In the genomic region with DNA sequence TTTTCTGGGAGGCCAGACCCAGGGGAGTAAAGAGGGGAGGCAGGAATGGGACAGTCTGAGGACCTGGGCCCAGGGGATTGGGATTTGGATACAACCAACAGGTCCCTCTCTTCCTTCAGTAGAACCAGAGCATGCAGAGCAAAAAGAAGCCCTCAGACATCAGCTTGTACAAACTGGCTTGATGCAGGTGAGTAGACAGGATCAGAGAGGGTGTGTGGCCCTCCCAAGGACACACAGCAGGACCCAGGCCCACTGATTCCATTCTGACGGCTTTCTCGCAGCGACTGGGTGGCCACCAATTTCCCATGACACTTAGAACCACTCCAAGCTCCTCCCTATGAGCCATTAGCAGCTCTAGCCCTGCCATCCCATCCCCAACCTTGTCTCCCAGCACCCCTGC, we compare ENCODE assay signal across 28 cellular contexts.
"Had no signal": no experiment of that assay in that cellular context is flagged by ENCODE, and none has a peak within 500 bp of the region (broad histone marks: within the 10 kb centered on the region; RNA-seq: fewer than 3 reads in every experiment).

No MANE protein-coding gene starts in this region.

- H3K9me3 ChIP-seq: neutrophil, pancreas, psoas muscle, testis, transverse colon, vagina had no signal

- H3K27ac ChIP-seq: neutrophil, pancreas, psoas muscle, skin epidermis, spleen, suprapubic skin, testis, tibial artery, transverse colon, vagina had no signal

- H3K4me3 ChIP-seq: pancreas, psoas muscle, skin epidermis, smooth muscle cell, spleen, suprapubic skin, testis, tibial artery, transverse colon, vagina had no signal

- H3K27me3 ChIP-seq: neutrophil, pancreas, spleen, suprapubic skin, testis, tibial artery, transverse colon, vagina had no signal

- DNase-seq: naive thymus-derived CD8-positive, alpha-beta T cell; nephron progenitor cell; nucleus accumbens; pancreas; psoas muscle; right cardiac atrium; stimulated activated CD4-positive, alpha-beta T cell treated with anti-CD3 and anti-CD28 coated beads, Interleukin-12 subunit alpha, Interleukin-12 subunit beta, amount 100 ng/mL, for 4 hours; stimulated activated CD4-positive, alpha-beta T cell treated with anti-CD3 and anti-CD28 coated beads, Interleukin-1b, Interleukin-23, amount 100 ng/mL, for 48 hours; stimulated activated CD4-positive, alpha-beta T cell treated with anti-CD3 and anti-CD28 coated beads, Interleukin-4, amount 100 ng/mL, for 1 hour; stimulated activated CD4-positive, alpha-beta T cell treated with anti-CD3 and anti-CD28 coated beads, Interleukin-4, amount 100 ng/mL, for 4 hours; stimulated activated CD8-positive, alpha-beta memory T cell treated with anti-CD3 and anti-CD28 coated beads, Interleukin-4, amount 100 ng/mL, for 48 hours; stimulated activated naive CD4-positive, alpha-beta T cell; stimulated activated naive CD8-positive, alpha-beta T cell treated with anti-CD3 and anti-CD28 coated beads, Interleukin-15, amount 100 ng/mL, for 72 hours; stimulated activated naive CD8-positive, alpha-beta T cell treated with anti-CD3 and anti-CD28 coated beads, Interleukin-15, Interleukin-2, amounts not matched to agents 100 U/mL and 50 U/mL, for 24 hours; substantia nigra; testis; tibial artery; transverse colon had no signal

- H3K4me2 ChIP-seq: smooth muscle cell had no signal

- FAIRE-seq: pancreas, urothelium cell line had no signal

- H3K4me1 ChIP-seq: pancreas, psoas muscle, spleen, suprapubic skin, testis, tibial artery, transverse colon, vagina had no signal

- ATAC-seq: naive thymus-derived CD8-positive, alpha-beta T cell; natural killer cell treated with Interleukin-12 subunit alpha and Interleukin-12 subunit beta and Interleukin-15 and Interleukin-18, amount 100 ng/mL, for 72 hours; pancreas; psoas muscle; right cardiac atrium; sciatic nerve; stimulated activated memory B cell treated with anti-CD40 and anti-IgM and Interleukin-4, amounts not matched to agents 10 μg/mL and 1 μg/mL and 100 μg/mL, for 72 hours; stimulated activated naive CD8-positive, alpha-beta T cell treated with anti-CD3 and anti-CD28 coated beads, Interleukin-15, amount 100 ng/mL, for 72 hours; stimulated activated naive CD8-positive, alpha-beta T cell treated with anti-CD3 and anti-CD28 coated beads, Interleukin-15, Interleukin-2, amounts not matched to agents 100 U/mL and 50 U/mL, for 24 hours had no signal

- H3K36me3 ChIP-seq: suprapubic skin, transverse colon, vagina had no signal
